ENCODE assay signal across 8 cellular contexts in genomic region chr15:80567721-80568157, GRCh38.
A peak's percentile ranks its signal among the peaks of the same experiment; 100 is the strongest.
DNase-seq lines count a peak whose midpoint lies in the region; ATAC-seq and TF ChIP-seq lines count a peak whose summit lies in the region.

No MANE protein-coding gene starts in this region.

- no peak overlapping the region for H3K27ac ChIP-seq in prostate gland

- H3K9me3 ChIP-seq in prostate gland = no peaks in the 10 kb centered on the region

- H3K4me1 ChIP-seq in prostate gland (replicated peaks) = no peaks in the 10 kb centered on the region

- DNase-seq in Ammon's horn (ENCODE audit: low spot score) (peak; percentile 83), GM13976 (ENCODE audit: low spot score) (peak; percentile 64), NCI-H526 (lab: John Stamatoyannopoulos, UW) (peak; percentile 48 to 79), amniotic stem cell (lab: John Stamatoyannopoulos, UW) (peak; percentile 72), left cardiac atrium (peak; percentile 45), prostate gland (ENCODE audit: low spot score) (peak; percentile 59)
- no peak for DNase-seq in activated effector memory CD4-positive, alpha-beta T cell treated with Interleukin-2 at 50 U/mL for 16 hours

- no peak for TF ChIP-seq POLR2A in prostate gland (IDR thresholded peaks at IDR 0.05)

- in situ Hi-C loops in GM13976 (cut with MboI; ENCODE audit: low sequenced_read_pairs, unreplicated experiment) = no loop called here

- ATAC-seq in left cardiac atrium (peak; percentile 84 to 89), GM19452 (IDR thresholded peaks at IDR 0.05; ENCODE audit: unreplicated experiment) (no peak)

- no peaks in the 10 kb centered on the region for H3K27me3 ChIP-seq in prostate gland (replicated peaks; ENCODE audit: insufficient read depth)

- H3K4me3 ChIP-seq in prostate gland = no peak overlapping the region

- TF ChIP-seq CTCF in GM13976 (IDR thresholded peaks at IDR 0.05; ENCODE audit: borderline replicate concordance, control extremely low read depth, extremely low read depth, insufficient read depth, missing control alignments) (no peak), prostate gland (IDR thresholded peaks at IDR 0.05) (peak in 3 of 4 experiments; percentile 63 to 79 (median 76))

- intact Hi-C loops in left cardiac atrium (cut with DNase I) = loop anchor here (5.0 to 10.0 kb wide), 3 partner anchors 110 to 407 kb away; partner anchors contain the start of gene CEMIP (in 2 of the 2)
- intact Hi-C loops in prostate gland (cut with DNase I) = loop anchor here (2.0 to 5.0 kb wide), 3 partner anchors 111 to 405 kb away; no protein-coding TSS in a partner anchor

- H3K36me3 ChIP-seq in prostate gland = no peaks in the 10 kb centered on the region

- WGBS in prostate gland = 8% methylated on average over 5 of the region's 5 CpGs
